In the genomic region with DNA sequence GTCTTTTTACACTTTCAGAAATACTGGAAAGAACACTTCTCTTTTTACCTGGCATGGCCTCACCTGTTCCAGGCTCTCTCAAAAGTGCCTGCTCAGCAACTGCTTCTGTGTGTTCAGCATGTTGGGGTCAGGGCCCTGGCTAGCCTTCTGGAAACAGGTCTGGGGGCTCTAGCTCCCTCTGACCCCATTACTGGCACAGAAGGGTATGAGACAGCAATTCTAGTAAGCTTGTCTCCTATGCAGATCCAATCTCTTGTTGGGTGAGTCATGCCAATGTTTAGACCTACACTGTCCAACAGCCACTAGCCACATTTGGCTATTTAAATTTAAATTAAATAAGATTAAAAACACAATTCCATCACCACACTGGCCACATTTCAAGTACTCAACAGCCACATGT, we compare ENCODE assay signal across 30 cellular contexts.
DNase-seq lines count a peak whose midpoint lies in the region; ATAC-seq, FAIRE-seq and TF ChIP-seq lines count a peak whose summit lies in the region.
"Had no signal": no experiment of that assay in that cellular context is flagged by ENCODE, and none has a peak within 500 bp of the region (broad histone marks: within the 10 kb centered on the region; RNA-seq: fewer than 3 reads in every experiment).

No MANE protein-coding gene starts in this region.

- peaks cover 36% of the 10 kb centered on the region for H3K79me2 ChIP-seq in neural progenitor cell (ENCODE audit: low read depth)

- H3K9ac ChIP-seq in neural progenitor cell, result no peak overlapping the region

- no peak for TF ChIP-seq EP300 in A549 (IDR thresholded peaks at IDR 0.05)

- TF ChIP-seq CTCF in A549 (IDR thresholded peaks at IDR 0.05) (no peak), neural progenitor cell (IDR thresholded peaks at IDR 0.05) (no peak)

- H3K9me3 Mint-ChIP-seq in activated T-helper 17 cell treated with anti-CD3 and anti-CD28 coated beads, Interleukin-2, amount 50 U/mL, for 72 hours, result no peaks in the 10 kb centered on the region
- peaks cover 11% of the 10 kb centered on the region for H3K9me3 Mint-ChIP-seq in neural progenitor cell
- H3K9me3 Mint-ChIP-seq: activated CD8-positive, alpha-beta T cell treated with anti-CD3 and anti-CD28 coated beads for 36 hours; activated naive CD4-positive, alpha-beta T cell treated with anti-CD3 and anti-CD28 coated beads, Interleukin-2, amount 10 ng/mL, durations not matched to agents 7 days and 5 days; stimulated activated naive CD8-positive, alpha-beta T cell treated with anti-CD3 and anti-CD28 coated beads, Interleukin-15, Interleukin-2, amounts not matched to agents 100 ng/mL and 50 ng/mL, for 24 hours; T-helper 2 cell treated with Interferon-gamma antibody and Interleukin-4, amounts not matched to agents 5 μg/mL and 100 μg/mL, for 36 hours had no signal

- no peak for TF ChIP-seq POLR2A in A549 (IDR thresholded peaks at IDR 0.05; ENCODE audit: low read length)

- no peak overlapping the region for H2AFZ ChIP-seq in neural progenitor cell (replicated peaks)

- H3K27ac ChIP-seq in A549 (peak overlapping the region in 1 of 2 experiments; percentile 44; a peak in 1 of 6 replicates), neural progenitor cell (no peak overlapping the region)
- H3K27ac ChIP-seq: ascending aorta, HL-60, Peyer's patch, prostate gland, SK-N-MC, skin epidermis, tibial artery had no signal

- no peaks in the 10 kb centered on the region for H3K27me3 ChIP-seq in neural progenitor cell
- H3K27me3 ChIP-seq: ascending aorta, Peyer's patch, tibial artery had no signal

- no peaks in the 10 kb centered on the region for H3K27me3 Mint-ChIP-seq in activated T-helper 17 cell treated with anti-CD3 and anti-CD28 coated beads, Interleukin-2, amount 50 U/mL, for 72 hours
- no peaks in the 10 kb centered on the region for H3K27me3 Mint-ChIP-seq in neural progenitor cell (ENCODE audit: insufficient read depth, low read depth)
- H3K27me3 Mint-ChIP-seq: activated CD8-positive, alpha-beta T cell treated with anti-CD3 and anti-CD28 coated beads for 36 hours; activated naive CD4-positive, alpha-beta T cell treated with anti-CD3 and anti-CD28 coated beads, Interleukin-2, amount 10 ng/mL, durations not matched to agents 7 days and 5 days; stimulated activated naive CD8-positive, alpha-beta T cell treated with anti-CD3 and anti-CD28 coated beads, Interleukin-15, Interleukin-2, amounts not matched to agents 100 ng/mL and 50 ng/mL, for 24 hours had no signal

- peaks cover 11% of the 10 kb centered on the region; the same call in 2 of the 3 replicates for H3K4me1 ChIP-seq in A549
- peaks cover 6% of the 10 kb centered on the region for H3K4me1 ChIP-seq in neural progenitor cell
- H3K4me1 ChIP-seq: ascending aorta, prostate gland, tibial artery had no signal

- H3K4me2 ChIP-seq in A549 (no peak overlapping the region), neural progenitor cell (no peak overlapping the region)

- POLR2A ChIA-PET in A549 (lab: Yijun Ruan, JAX), result no interaction called here

- DNase-seq in A549 (ENCODE audit: low read depth in 1 of 2, low spot score in 1 of 2) (no peak), HCEC 1CT (peak; percentile 47), fibroblast of peridontal ligament (ENCODE audit: extremely low read depth) (peak; percentile 66), neural progenitor cell (ENCODE audit: low spot score) (no peak), NCI-H187 treated with DMSO at 0.1 percent for 48 hours (lab: John Stamatoyannopoulos, UW) (no peak)
- DNase-seq: activated CD4-positive, CD25-positive, alpha-beta regulatory T cell; activated CD8-positive, alpha-beta T cell treated with anti-CD3 and anti-CD28 coated beads for 36 hours; activated naive CD4-positive, alpha-beta T cell treated with anti-CD3 and anti-CD28 coated beads, Interleukin-2, amount 10 ng/mL, durations not matched to agents 7 days and 5 days; activated T-cell treated with anti-CD3 and anti-CD28 coated beads, Interleukin-2, amount 50 U/mL, for 1 hour; cerebellar nuclear complex; effector CD4-positive, alpha-beta T cell; GOT3; left ventricle myocardium superior; NCI-H146; NCI-H748 treated with DMSO at 0.1 percent for 48 hours; nephron progenitor cell; Peyer's patch; stimulated activated CD4-positive, alpha-beta T cell treated with anti-CD3 and anti-CD28 coated beads, Interleukin-2, amount 100 ng/mL, for 48 hours; tibial artery had no signal

- H3K36me3 Mint-ChIP-seq in activated T-helper 17 cell treated with anti-CD3 and anti-CD28 coated beads, Interleukin-2, amount 50 U/mL, for 72 hours (ENCODE audit: low read depth), result no peaks in the 10 kb centered on the region
- peaks cover 8% of the 10 kb centered on the region for H3K36me3 Mint-ChIP-seq in neural progenitor cell
- H3K36me3 Mint-ChIP-seq: activated naive CD4-positive, alpha-beta T cell treated with anti-CD3 and anti-CD28 coated beads, Interleukin-2, amount 10 ng/mL, durations not matched to agents 7 days and 5 days had no signal

- H3K4me3 ChIP-seq in A549, result no peak overlapping the region
- H3K4me3 ChIP-seq in neural progenitor cell, result no peak overlapping the region
- H3K4me3 ChIP-seq: ascending aorta, Peyer's patch, prostate gland, SK-N-MC, skin epidermis, tibial artery had no signal

- CTCF ChIA-PET in A549 (lab: Yijun Ruan, JAX), result no interaction called here

- no peak for TF ChIP-seq RAD21 in A549 (conservative IDR thresholded peaks at IDR 0.05 in 1 of 2, IDR thresholded peaks at IDR 0.05 in 1 of 2)

- no peaks in the 10 kb centered on the region for H4K20me1 ChIP-seq in neural progenitor cell (ENCODE audit: low read depth)

- no peak overlapping the region for H3K4me3 Mint-ChIP-seq in activated T-helper 17 cell treated with anti-CD3 and anti-CD28 coated beads, Interleukin-2, amount 50 U/mL, for 72 hours
- H3K4me3 Mint-ChIP-seq in neural progenitor cell, result no peak overlapping the region
- H3K4me3 Mint-ChIP-seq: activated CD8-positive, alpha-beta T cell treated with anti-CD3 and anti-CD28 coated beads for 36 hours; activated naive CD4-positive, alpha-beta T cell treated with anti-CD3 and anti-CD28 coated beads, Interleukin-2, amount 10 ng/mL, durations not matched to agents 7 days and 5 days; nephron progenitor cell; stimulated activated naive CD8-positive, alpha-beta T cell treated with anti-CD3 and anti-CD28 coated beads, Interleukin-15, Interleukin-2, amounts not matched to agents 100 ng/mL and 50 ng/mL, for 24 hours; T-helper 2 cell treated with Interferon-gamma antibody and Interleukin-4, amounts not matched to agents 5 μg/mL and 100 μg/mL, for 36 hours had no signal

- H3K36me3 ChIP-seq in neural progenitor cell, result no peaks in the 10 kb centered on the region
- H3K36me3 ChIP-seq: ascending aorta, Peyer's patch, prostate gland, tibial artery had no signal

- H3K9me3 ChIP-seq in A549 (no peaks in the 10 kb centered on the region), neural progenitor cell (ENCODE audit: low read depth) (no peaks in the 10 kb centered on the region)
- H3K9me3 ChIP-seq: ascending aorta, Peyer's patch, prostate gland, tibial artery had no signal

- ATAC-seq in A549 (peak; percentile 43 to 71; a peak in 3 of 6 replicates), HG03280 (IDR thresholded peaks at IDR 0.05; ENCODE audit: unreplicated experiment) (no peak), HG03045 (IDR thresholded peaks at IDR 0.05; ENCODE audit: unreplicated experiment) (no peak)
- peak; percentile 28 for ATAC-seq in activated T-helper 17 cell treated with anti-CD3 and anti-CD28 coated beads, Interleukin-2, amount 50 U/mL, for 72 hours (replicated peaks)
- ATAC-seq: activated CD8-positive, alpha-beta T cell treated with anti-CD3 and anti-CD28 coated beads for 36 hours; left ventricle myocardium superior had no signal

- H3K27ac Mint-ChIP-seq in activated T-helper 17 cell treated with anti-CD3 and anti-CD28 coated beads, Interleukin-2, amount 50 U/mL, for 72 hours, result no peak overlapping the region
- no peak overlapping the region for H3K27ac Mint-ChIP-seq in neural progenitor cell
- H3K27ac Mint-ChIP-seq: activated CD8-positive, alpha-beta T cell treated with anti-CD3 and anti-CD28 coated beads for 36 hours; activated naive CD4-positive, alpha-beta T cell treated with anti-CD3 and anti-CD28 coated beads, Interleukin-2, amount 10 ng/mL, durations not matched to agents 7 days and 5 days; nephron progenitor cell; stimulated activated naive CD8-positive, alpha-beta T cell treated with anti-CD3 and anti-CD28 coated beads, Interleukin-15, Interleukin-2, amounts not matched to agents 100 ng/mL and 50 ng/mL, for 24 hours; T-helper 2 cell treated with Interferon-gamma antibody and Interleukin-4, amounts not matched to agents 5 μg/mL and 100 μg/mL, for 36 hours had no signal

- peaks cover 12% of the 10 kb centered on the region for H3K4me1 Mint-ChIP-seq in activated T-helper 17 cell treated with anti-CD3 and anti-CD28 coated beads, Interleukin-2, amount 50 U/mL, for 72 hours
- H3K4me1 Mint-ChIP-seq in neural progenitor cell, result peaks cover 6% of the 10 kb centered on the region

- H3F3A ChIP-seq in neural progenitor cell (ENCODE audit: low read depth), result peaks cover 9% of the 10 kb centered on the region

- FAIRE-seq in A549 (lab: Jason Lieb, UNC), result no peak
- FAIRE-seq: GM12891 had no signal

TF ChIP-seq in A549, 52 proteins besides CTCF, POLR2A, EP300 and RAD21:
- no peak for TF ChIP-seq TFCP2L1 (CRISPR knock-in tag; IDR thresholded peaks at IDR 0.05)
- no peak for TF ChIP-seq SMC3 (IDR thresholded peaks at IDR 0.05)
- TF ChIP-seq MAFK (IDR thresholded peaks at IDR 0.05; ENCODE audit: partially characterized antibody), result peak; percentile 83

Comparison
In these comparisons a context has a peak if more than half of its experiments do, and no peak if none do; other contexts are left out.
1. ATAC-seq: peak in A549 (2 of 2) and activated T-helper 17 cell treated with anti-CD3 and anti-CD28 coated beads, Interleukin-2, amount 50 U/mL, for 72 hours (single experiment); none in HG03280 (single experiment) and HG03045 (single experiment).
2. DNase-seq: peak in HCEC 1CT (single experiment) and fibroblast of peridontal ligament (single experiment); none in A549 (0 of 2), neural progenitor cell (single experiment) and NCI-H187 treated with DMSO at 0.1 percent for 48 hours (single experiment).